10 cellular contexts compared by ENCODE assay signal in the genomic region with DNA sequence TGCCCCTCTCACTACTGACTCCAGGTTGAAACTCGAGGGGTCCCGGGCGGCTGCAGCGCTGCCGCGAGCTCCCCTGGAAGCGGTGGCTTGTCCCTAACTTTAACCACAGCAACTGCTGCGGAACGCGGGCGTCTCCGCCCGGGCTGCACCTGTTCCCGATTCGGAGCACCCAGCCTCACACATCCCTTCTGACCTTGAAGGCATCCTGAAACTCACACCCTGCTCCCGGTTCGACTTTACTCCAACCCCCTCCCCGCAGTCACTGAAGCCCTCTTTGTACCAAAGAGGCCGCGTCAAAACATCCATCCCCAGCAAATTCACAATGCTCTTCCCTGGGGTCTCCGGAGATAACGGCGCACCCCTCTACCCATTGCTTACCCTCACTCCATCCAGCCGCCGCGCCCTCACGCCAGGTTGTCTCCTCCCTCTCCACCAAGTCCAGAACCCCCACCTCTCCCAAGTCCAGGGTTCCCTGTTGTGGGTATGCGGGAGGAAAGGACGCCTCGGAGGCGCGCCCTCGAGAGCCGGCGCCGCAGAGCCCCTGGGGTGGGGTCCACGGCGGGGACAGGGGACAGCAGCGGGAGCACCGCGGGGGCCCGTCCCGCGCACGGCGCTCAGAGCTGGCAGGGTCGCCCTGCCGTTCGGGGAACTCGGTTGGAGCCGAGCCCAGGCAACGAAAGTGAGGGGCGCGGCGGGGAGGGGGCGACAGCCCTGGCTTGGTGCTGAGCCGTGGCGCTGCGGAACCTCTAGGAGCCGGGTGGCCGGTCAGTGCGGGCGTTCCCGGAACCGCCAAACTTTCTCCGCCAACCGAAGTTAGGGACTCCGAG. TPM values are rescaled to one million over a fixed set of nuclear protein-coding genes. Genes with fewer than 3 reads are reported as not detected.
DNase-seq lines count a peak whose midpoint lies in the region; ATAC-seq and TF ChIP-seq lines count a peak whose summit lies in the region.
"Had no signal": no experiment of that assay in that cellular context is flagged by ENCODE, and none has a peak within 500 bp of the region (broad histone marks: within the 10 kb centered on the region; RNA-seq: fewer than 3 reads in every experiment).

No MANE protein-coding gene starts in this region.

- intact Hi-C loops in right cardiac atrium (cut with DNase I), result no loop called here

- H3K27me3 ChIP-seq in OCI-LY3 (ENCODE audit: low read depth, low read length), result peaks cover 40% of the 10 kb centered on the region
- no peaks in the 10 kb centered on the region for H3K27me3 ChIP-seq in right cardiac atrium (ENCODE audit: control insufficient read depth, insufficient read depth)

- H3K9me3 ChIP-seq in OCI-LY3 (ENCODE audit: insufficient read depth, low read length) (no peaks in the 10 kb centered on the region), right cardiac atrium (ENCODE audit: control insufficient read depth, low read length) (no peaks in the 10 kb centered on the region)
- H3K9me3 ChIP-seq: neutrophil, SJSA1 had no signal

- H2AFZ ChIP-seq in OCI-LY3 (ENCODE audit: low read depth, low read length), result no peak overlapping the region

- H3K9ac ChIP-seq in OCI-LY3 (ENCODE audit: low read length), result no peak overlapping the region

- ATAC-seq in right cardiac atrium, result peak; percentile 28 to 38
- ATAC-seq in activated CD4-positive, CD25-positive, alpha-beta regulatory T cell treated with anti-CD3 and anti-CD28 coated beads, Interleukin-2, amount 50 U/mL, for 24 hours, result no peak

- TF ChIP-seq CTCF in OCI-LY3 (IDR thresholded peaks at IDR 0.05; ENCODE audit: low read depth, low read length), result no peak

- DNase-seq in DMS79 treated with DMSO at 0.1 percent for 48 hours (lab: John Stamatoyannopoulos, UW) (peak; percentile 35), DMS79 (lab: John Stamatoyannopoulos, UW) (no peak), right cardiac atrium (peak in 1 of 3 donors; percentile 30), cerebellum (ENCODE audit: low spot score) (no peak)
- DNase-seq in central memory CD4-positive, alpha-beta T cell, result no peak

- WGBS in right cardiac atrium, result 2% methylated on average over 68 of the region's 68 CpGs

- no peaks in the 10 kb centered on the region for H3K79me2 ChIP-seq in OCI-LY3 (ENCODE audit: low read length)

- no peaks in the 10 kb centered on the region for H3K36me3 ChIP-seq in OCI-LY3 (replicated peaks; ENCODE audit: low read depth, low read length)
- H3K36me3 ChIP-seq: neutrophil, SJSA1 had no signal

- no peaks in the 10 kb centered on the region for H4K20me1 ChIP-seq in OCI-LY3 (ENCODE audit: insufficient read depth, low read length)

- H3K4me2 ChIP-seq in OCI-LY3 (ENCODE audit: low read length), result peak overlapping the region; percentile 38; the same call in 1 of the 2 replicates

- H3K4me3 ChIP-seq in OCI-LY3 (ENCODE audit: low read length) (peak overlapping the region; percentile 67), right cardiac atrium (ENCODE audit: low read length) (peak overlapping the region; percentile 62), skin epidermis (peak overlapping the region; percentile 27 to 61 (median 49))

- peaks cover 18% of the 10 kb centered on the region for H3K4me1 ChIP-seq in OCI-LY3 (ENCODE audit: low read length)
- H3K4me1 ChIP-seq in right cardiac atrium (ENCODE audit: control insufficient read depth, insufficient read depth, low read length), result no peaks in the 10 kb centered on the region

- H3K27ac ChIP-seq in OCI-LY3 (ENCODE audit: low read length) (no peak overlapping the region), right cardiac atrium (ENCODE audit: low read length) (no peak overlapping the region), skin epidermis (peak overlapping the region in 17 of 21 experiments; percentile 10 to 86 (median 57))
- H3K27ac ChIP-seq: neutrophil, SJSA1 had no signal

RNA-seq across cellular contexts. Expression of gene MYO5B, which starts 0.9 kb away (rescaled TPM):
- 1 to 10 TPM; 1.4 to 3.2 (median 2.4) TPM for total RNA-seq in right cardiac atrium
- 4.5 TPM for polyA plus RNA-seq in right cardiac atrium
- 5.5 TPM for total RNA-seq in cerebellum

Comparison
In these comparisons a context has a peak if more than half of its experiments do, and no peak if none do; other contexts are left out.
1. H3K27ac ChIP-seq: peak in skin epidermis (17 of 21); none in OCI-LY3 (single experiment) and right cardiac atrium (single experiment).
2. ATAC-seq: peak in right cardiac atrium (2 of 2); none in activated CD4-positive, CD25-positive, alpha-beta regulatory T cell treated with anti-CD3 and anti-CD28 coated beads, Interleukin-2, amount 50 U/mL, for 24 hours (0 of 2).
3. Peak in every context shown above with its lines, with median percentiles within 50 percentile points of each other: H3K4me3 ChIP-seq.